9 cellular contexts compared by ENCODE assay signal in the genomic region with DNA sequence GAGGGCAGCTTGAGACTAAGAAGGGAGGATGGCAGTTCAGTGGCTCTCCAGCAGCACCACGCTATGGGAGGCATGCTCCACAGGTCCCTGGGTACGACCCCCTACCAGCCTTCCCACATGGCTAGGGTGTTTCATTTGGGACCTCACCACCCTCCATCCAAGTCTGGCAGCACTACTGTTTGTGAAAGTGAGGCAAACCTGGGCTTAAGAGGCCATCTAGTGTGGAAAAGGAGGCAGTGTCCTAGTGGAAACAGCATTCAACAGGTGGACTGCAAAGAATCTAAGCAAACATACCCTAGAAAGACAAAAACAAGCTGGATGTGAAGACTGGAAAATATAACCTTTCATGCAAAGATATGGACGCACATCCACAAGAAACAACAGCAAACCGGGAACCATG. TPM values are rescaled to one million over a fixed set of nuclear protein-coding genes. Genes with fewer than 3 reads are reported as not detected.
DNase-seq lines count a peak whose midpoint lies in the region; ATAC-seq and TF ChIP-seq lines count a peak whose summit lies in the region.
"Had no signal": no experiment of that assay in that cellular context is flagged by ENCODE, and none has a peak within 500 bp of the region (broad histone marks: within the 10 kb centered on the region; RNA-seq: fewer than 3 reads in every experiment).

No MANE protein-coding gene starts in this region.

- H3K4me3 Mint-ChIP-seq in CD8-positive, alpha-beta memory T cell = no peak overlapping the region

- H3K27me3 ChIP-seq in DND-41 (ENCODE audit: insufficient read depth, low read length, poor library complexity) = no peaks in the 10 kb centered on the region
- no peaks in the 10 kb centered on the region for H3K27me3 ChIP-seq in body of pancreas
- no peaks in the 10 kb centered on the region for H3K27me3 ChIP-seq in liver (ENCODE audit: control insufficient read depth in 4 of 4, insufficient read depth in 4 of 4, low read length in 3 of 4)
- peaks cover 6% of the 10 kb centered on the region for H3K27me3 ChIP-seq in CD8-positive, alpha-beta memory T cell (ENCODE audit: insufficient read depth, low read length, poor library complexity, severe bottlenecking)

- no peaks in the 10 kb centered on the region for H3K9me3 ChIP-seq in DND-41 (ENCODE audit: insufficient read depth, low read length, severe bottlenecking)
- no peaks in the 10 kb centered on the region for H3K9me3 ChIP-seq in body of pancreas
- H3K9me3 ChIP-seq in liver (ENCODE audit: control insufficient read depth in 4 of 4, low read length in 3 of 4) = no peaks in the 10 kb centered on the region
- H3K9me3 ChIP-seq in CD8-positive, alpha-beta memory T cell (ENCODE audit: low read length) = no peaks in the 10 kb centered on the region

- H3K27ac ChIP-seq in DND-41 (ENCODE audit: low read length) (no peak overlapping the region), body of pancreas (no peak overlapping the region), liver (ENCODE audit: low read depth in 1 of 2, low read length in 2 of 2) (no peak overlapping the region)
- no peak overlapping the region for H3K27ac ChIP-seq in CD8-positive, alpha-beta memory T cell (ENCODE audit: low read depth, low read length)
- H3K27ac ChIP-seq: coronary artery had no signal

- H3K4me3 ChIP-seq in DND-41 (ENCODE audit: low read depth in 1 of 2, low read length in 2 of 2) (no peak overlapping the region), LNCaP clone FGC (ENCODE audit: low read depth, low read length) (no peak overlapping the region), body of pancreas (no peak overlapping the region), liver (ENCODE audit: low read depth in 1 of 3, low read length in 3 of 3) (no peak overlapping the region)
- no peak overlapping the region for H3K4me3 ChIP-seq in CD8-positive, alpha-beta memory T cell (ENCODE audit: low read length)
- H3K4me3 ChIP-seq: coronary artery had no signal

- H3K4me1 ChIP-seq in DND-41 (ENCODE audit: insufficient read depth, low read length) = no peaks in the 10 kb centered on the region
- no peaks in the 10 kb centered on the region for H3K4me1 ChIP-seq in body of pancreas
- no peaks in the 10 kb centered on the region for H3K4me1 ChIP-seq in liver (ENCODE audit: control insufficient read depth in 4 of 4, insufficient read depth in 4 of 4, low read length in 3 of 4)
- no peaks in the 10 kb centered on the region for H3K4me1 ChIP-seq in CD8-positive, alpha-beta memory T cell (ENCODE audit: insufficient read depth, low read length)

- ATAC-seq in DND-41 (ENCODE audit: insufficient read depth, low read depth) = no peak
- ATAC-seq in body of pancreas = peak; percentile 45
- ATAC-seq in HG03139 (IDR thresholded peaks at IDR 0.05; ENCODE audit: unreplicated experiment) = no peak

- CTCF ChIA-PET in CD8-positive, alpha-beta memory T cell (lab: Charles Lee) = no interaction called here

- no peak overlapping the region for H2AFZ ChIP-seq in DND-41 (ENCODE audit: low read depth, low read length)

- H3K9ac ChIP-seq in DND-41 (ENCODE audit: low read depth, low read length) (no peak overlapping the region), liver (ENCODE audit: low read depth in 1 of 2, low read length in 2 of 2) (no peak overlapping the region)

- H3K27ac Mint-ChIP-seq in CD8-positive, alpha-beta memory T cell = no peak overlapping the region

- intact Hi-C loops in body of pancreas (cut with DNase I) = no loop called here

- H4K20me1 ChIP-seq in DND-41 (ENCODE audit: insufficient read depth, low read length) = no peaks in the 10 kb centered on the region

- no peak overlapping the region for H3K4me2 ChIP-seq in DND-41 (ENCODE audit: insufficient read depth, low read length)

- H3K36me3 Mint-ChIP-seq in CD8-positive, alpha-beta memory T cell = no peaks in the 10 kb centered on the region

- H3K36me3 ChIP-seq in DND-41 (ENCODE audit: insufficient read depth, low read length) (no peaks in the 10 kb centered on the region), body of pancreas (replicated peaks in 1 of 2; ENCODE audit: insufficient read depth in 1 of 2, low read depth in 2 of 2) (no peaks in the 10 kb centered on the region), liver (ENCODE audit: control insufficient read depth in 4 of 4, insufficient read depth in 3 of 4, low read depth in 1 of 4, low read length in 3 of 4) (no peaks in the 10 kb centered on the region)
- no peaks in the 10 kb centered on the region for H3K36me3 ChIP-seq in CD8-positive, alpha-beta memory T cell (ENCODE audit: insufficient read depth, low read length)

- WGBS in body of pancreas, 2 donors = 32 to 34% methylated on average over 3 to 4 of the region's 4 CpGs
- 42% methylated on average over 4 of the region's 4 CpGs for WGBS in liver

- peaks cover 21 to 57% of the 10 kb centered on the region in 2 donors for H3K27me3 Mint-ChIP-seq in CD8-positive, alpha-beta memory T cell

- H3K79me2 ChIP-seq in DND-41 (ENCODE audit: insufficient read depth, low read length) = no peaks in the 10 kb centered on the region

- peak; percentile 90 to 93 for TF ChIP-seq RAD21 in liver (IDR thresholded peaks at IDR 0.05)

- no peaks in the 10 kb centered on the region for H3K4me1 Mint-ChIP-seq in CD8-positive, alpha-beta memory T cell

- no peak for TF ChIP-seq POLR2A in body of pancreas (IDR thresholded peaks at IDR 0.05)

- TF ChIP-seq CTCF in DND-41 (IDR thresholded peaks at IDR 0.05; ENCODE audit: borderline replicate concordance, extremely low read depth, low read length, poor library complexity, severe bottlenecking) = peak; percentile 32
- peak; percentile 88 for TF ChIP-seq CTCF in LNCaP clone FGC (IDR thresholded peaks at IDR 0.05; ENCODE audit: control insufficient read depth, extremely low read depth, insufficient read depth)
- peak in 6 of 7 experiments; percentile 6 to 69 (median 50) for TF ChIP-seq CTCF in body of pancreas (IDR thresholded peaks at IDR 0.05)
- peak; percentile 69 for TF ChIP-seq CTCF in liver (IDR thresholded peaks at IDR 0.05; ENCODE audit: low read depth, low read length, missing input control)

- POLR2A ChIA-PET in CD8-positive, alpha-beta memory T cell (lab: Charles Lee) = no interaction called here

- DNase-seq in DND-41 (no peak), LNCaP clone FGC (ENCODE audit: low read depth) (no peak), body of pancreas (peak in 1 of 4 donors; percentile 21), DMS79 (lab: John Stamatoyannopoulos, UW) (no peak)
- DNase-seq in CD8-positive, alpha-beta memory T cell = no peak
- DNase-seq in stimulated activated naive CD4-positive, alpha-beta T cell treated with Interleukin-2 at 50 U/mL for 16 hours (lab: John Stamatoyannopoulos, UW) = no peak

- H3K9me3 Mint-ChIP-seq in CD8-positive, alpha-beta memory T cell = peaks cover 0 to 1% (median 0%) of the 10 kb centered on the region in 5 donors

TF ChIP-seq in liver, 16 proteins besides CTCF, POLR2A, EP300 and RAD21:
- no peak for TF ChIP-seq JUND (IDR thresholded peaks at IDR 0.05)
- no peak for TF ChIP-seq NR2F2 (IDR thresholded peaks at IDR 0.05)
- TF ChIP-seq, protein P1, sequence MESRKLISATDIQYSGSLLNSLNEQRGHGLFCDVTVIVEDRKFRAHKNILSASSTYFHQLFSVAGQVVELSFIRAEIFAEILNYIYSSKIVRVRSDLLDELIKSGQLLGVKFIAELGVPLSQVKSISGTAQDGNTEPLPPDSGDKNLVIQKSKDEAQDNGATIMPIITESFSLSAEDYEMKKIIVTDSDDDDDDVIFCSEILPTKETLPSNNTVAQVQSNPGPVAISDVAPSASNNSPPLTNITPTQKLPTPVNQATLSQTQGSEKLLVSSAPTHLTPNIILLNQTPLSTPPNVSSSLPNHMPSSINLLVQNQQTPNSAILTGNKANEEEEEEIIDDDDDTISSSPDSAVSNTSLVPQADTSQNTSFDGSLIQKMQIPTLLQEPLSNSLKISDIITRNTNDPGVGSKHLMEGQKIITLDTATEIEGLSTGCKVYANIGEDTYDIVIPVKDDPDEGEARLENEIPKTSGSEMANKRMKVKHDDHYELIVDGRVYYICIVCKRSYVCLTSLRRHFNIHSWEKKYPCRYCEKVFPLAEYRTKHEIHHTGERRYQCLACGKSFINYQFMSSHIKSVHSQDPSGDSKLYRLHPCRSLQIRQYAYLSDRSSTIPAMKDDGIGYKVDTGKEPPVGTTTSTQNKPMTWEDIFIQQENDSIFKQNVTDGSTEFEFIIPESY (IDR thresholded peaks at IDR 0.05) = no peak
- no peak for TF ChIP-seq GABPA (IDR thresholded peaks at IDR 0.05 in 1 of 2, conservative IDR thresholded peaks at IDR 0.05 in 1 of 2)
- no peak for TF ChIP-seq RXRA (IDR thresholded peaks at IDR 0.05)
- TF ChIP-seq HNF4A (conservative IDR thresholded peaks at IDR 0.05) = no peak
- TF ChIP-seq, protein P2, sequence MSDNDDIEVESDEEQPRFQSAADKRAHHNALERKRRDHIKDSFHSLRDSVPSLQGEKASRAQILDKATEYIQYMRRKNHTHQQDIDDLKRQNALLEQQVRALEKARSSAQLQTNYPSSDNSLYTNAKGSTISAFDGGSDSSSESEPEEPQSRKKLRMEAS (IDR thresholded peaks at IDR 0.05) = no peak
- no peak for TF ChIP-seq HNF4G (IDR thresholded peaks at IDR 0.05)
- no peak for TF ChIP-seq SP1 (IDR thresholded peaks at IDR 0.05)
- no peak for TF ChIP-seq FOXA1 (IDR thresholded peaks at IDR 0.05)

RNA-seq across cellular contexts. Expression of gene C5orf47, which starts 4.8 kb away (rescaled TPM):
- total RNA-seq in body of pancreas (not detected), liver (under 1 TPM in 1 of 2 donors, not detected in 1; 0.08 TPM)
- polyA plus RNA-seq in liver = not detected
- total RNA-seq in CD8-positive, alpha-beta memory T cell = not detected
- not detected for polyA plus RNA-seq in CD8-positive, alpha-beta memory T cell

Comparison
In these comparisons a context has a peak if more than half of its experiments do, and no peak if none do; other contexts are left out.
1. CTCF ChIP-seq: peak in every context shown above with its lines; median percentile 88 in LNCaP clone FGC; 69 in liver; 50 in body of pancreas; 32 in DND-41.